In the genomic region with DNA sequence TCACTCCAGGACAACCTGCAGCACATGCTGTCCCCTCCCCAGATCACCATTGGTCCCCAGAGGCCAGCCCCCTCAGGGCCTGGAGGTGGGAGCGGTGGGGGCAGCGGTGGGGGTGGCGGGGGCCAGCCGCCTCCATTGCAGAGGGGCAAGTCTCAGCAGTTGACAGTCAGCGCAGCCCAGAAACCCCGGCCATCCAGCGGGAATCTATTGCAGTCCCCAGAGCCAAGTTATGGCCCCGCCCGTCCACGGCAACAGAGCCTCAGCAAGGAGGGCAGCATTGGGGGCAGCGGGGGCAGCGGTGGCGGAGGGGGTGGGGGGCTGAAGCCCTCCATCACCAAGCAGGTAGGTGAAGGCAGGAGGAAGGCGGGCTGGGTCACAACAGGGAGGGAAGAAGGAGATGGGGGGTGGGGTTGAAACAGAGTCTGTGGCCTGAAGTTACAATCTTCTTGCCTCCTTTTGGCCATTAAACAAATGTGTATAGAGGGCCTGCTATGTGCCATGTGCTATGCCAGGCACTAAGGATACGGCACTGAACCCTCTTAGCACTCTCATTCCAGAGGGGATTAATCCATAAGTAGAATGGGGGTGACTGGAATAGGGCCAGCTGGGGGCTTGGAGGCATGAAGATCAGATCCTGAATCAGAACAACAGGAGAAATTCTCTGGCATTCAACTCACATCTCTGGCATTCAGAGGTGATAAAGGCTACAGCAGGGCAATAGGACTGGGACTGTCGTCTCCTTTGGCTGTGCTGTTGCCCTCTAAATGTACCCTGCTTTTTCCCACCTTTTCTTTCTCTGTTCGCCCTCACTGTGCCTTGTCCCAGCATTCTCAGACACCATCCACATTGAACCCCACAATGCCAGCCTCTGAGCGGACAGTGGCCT, we compare ENCODE assay signal across 1 cellular context.
TF ChIP-seq lines count a peak whose summit lies in the region.

No MANE protein-coding gene starts in this region.

TF ChIP-seq in K562, 482 proteins besides CTCF, POLR2A, EP300 and RAD21:
- TF ChIP-seq, protein P1, sequence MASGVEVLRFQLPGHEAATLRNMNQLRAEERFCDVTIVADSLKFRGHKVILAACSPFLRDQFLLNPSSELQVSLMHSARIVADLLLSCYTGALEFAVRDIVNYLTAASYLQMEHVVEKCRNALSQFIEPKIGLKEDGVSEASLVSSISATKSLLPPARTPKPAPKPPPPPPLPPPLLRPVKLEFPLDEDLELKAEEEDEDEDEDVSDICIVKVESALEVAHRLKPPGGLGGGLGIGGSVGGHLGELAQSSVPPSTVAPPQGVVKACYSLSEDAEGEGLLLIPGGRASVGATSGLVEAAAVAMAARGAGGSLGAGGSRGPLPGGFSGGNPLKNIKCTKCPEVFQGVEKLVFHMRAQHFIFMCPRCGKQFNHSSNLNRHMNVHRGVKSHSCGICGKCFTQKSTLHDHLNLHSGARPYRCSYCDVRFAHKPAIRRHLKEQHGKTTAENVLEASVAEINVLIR (CRISPR knock-in tag; IDR thresholded peaks at IDR 0.05): no peak
- no peak for TF ChIP-seq BRCA1 (IDR thresholded peaks at IDR 0.05)
- 0 out of 2 replicates have a peak, but pooled peaks have one; percentile 23 for TF ChIP-seq BRCA1 (CRISPR knock-in tag; IDR thresholded peaks at IDR 0.05)
